17 cellular contexts compared by ENCODE assay signal in the genomic region with DNA sequence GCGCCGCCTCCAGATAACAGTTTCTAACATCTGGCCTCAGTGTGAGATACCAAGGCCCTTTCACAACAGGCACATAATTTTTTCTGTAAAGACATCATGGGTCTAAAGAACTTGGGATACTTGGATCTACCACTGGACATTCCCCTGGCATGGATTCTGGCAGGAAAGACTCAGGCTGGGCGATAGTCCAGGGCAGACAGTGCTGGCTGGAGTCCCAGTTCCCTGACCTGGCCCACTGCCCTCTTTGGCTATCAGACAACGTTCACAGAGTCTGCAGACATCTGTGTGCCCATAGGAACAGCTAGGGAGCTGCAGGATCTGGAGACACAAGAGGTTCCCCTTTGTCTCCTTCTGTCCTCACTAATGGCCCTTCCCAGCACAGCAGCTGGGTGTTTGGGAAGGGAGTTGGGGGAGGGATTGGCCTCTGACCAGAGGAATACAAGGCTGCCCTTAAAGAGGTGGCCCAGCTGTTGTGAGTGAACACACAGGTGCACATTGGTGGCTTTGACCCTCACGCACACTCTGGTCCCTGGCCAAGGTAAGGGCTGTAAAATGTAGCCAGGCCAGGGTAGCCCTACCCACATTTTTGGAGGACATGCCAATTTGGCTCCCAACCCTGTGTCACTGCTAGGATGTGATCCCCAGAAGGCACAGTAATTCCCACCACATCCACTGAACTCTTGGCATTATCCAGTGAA.
A peak's percentile ranks its signal among the peaks of the same experiment; 100 is the strongest.
DNase-seq lines count a peak whose midpoint lies in the region; ATAC-seq, FAIRE-seq and TF ChIP-seq lines count a peak whose summit lies in the region.
"Had no signal": no experiment of that assay in that cellular context is flagged by ENCODE, and none has a peak within 500 bp of the region (broad histone marks: within the 10 kb centered on the region; RNA-seq: fewer than 3 reads in every experiment).

No MANE protein-coding gene starts in this region.

- WGBS in adrenal gland, 4 donors = 31 to 58% (median 40%) methylated on average over 2 to 5 of the region's 5 CpGs
- 14 to 16% methylated on average over 5 of the region's 5 CpGs for WGBS in pancreas, 2 donors

- H3K4me3 ChIP-seq in adrenal gland (no peak overlapping the region), pancreas (no peak overlapping the region)
- H3K4me3 ChIP-seq: prostate gland, thoracic aorta had no signal

- H3K4me1 ChIP-seq in adrenal gland (replicated peaks in 1 of 2) = no peaks in the 10 kb centered on the region
- H3K4me1 ChIP-seq in pancreas = no peaks in the 10 kb centered on the region
- H3K4me1 ChIP-seq: prostate gland had no signal

- DNase-seq in AG20443 (ENCODE audit: low spot score) (peak; percentile 16), adrenal gland (peak; percentile 44 to 79 (median 60)), left cardiac atrium (peak; percentile 26), pancreas (peak; percentile 27 to 87 (median 75)), NOMO-1 (lab: John Stamatoyannopoulos, UW; ENCODE audit: unreplicated experiment in 2 of 2) (no peak), NCI-H2107 (lab: John Stamatoyannopoulos, UW) (no peak), NCI-H146 (lab: John Stamatoyannopoulos, UW) (no peak)
- DNase-seq: activated CD4-positive, CD25-positive, alpha-beta regulatory T cell treated with anti-CD3 and anti-CD28 coated beads, Interleukin-2, amount 50 U/mL, for 72 hours; activated naive CD4-positive, alpha-beta T cell treated with anti-CD3 and anti-CD28 coated beads, Interleukin-2, amount 50 U/mL, for 16 hours; glutamatergic neuron; kidney; NK-92 treated with Interleukin-12 subunit alpha and Interleukin-12 subunit beta, amount 100 ng/mL, for 24 hours; T-helper 2 cell had no signal

- no peak for TF ChIP-seq POLR2A in adrenal gland (IDR thresholded peaks at IDR 0.05)

- intact Hi-C loops in adrenal gland (cut with DNase I) = no loop called here
- intact Hi-C loops in left cardiac atrium (cut with DNase I) = no loop called here
- intact Hi-C loops in pancreas (cut with DNase I) = no loop called here

- H3K36me3 ChIP-seq in adrenal gland (replicated peaks in 1 of 2) (no peaks in the 10 kb centered on the region), pancreas (no peaks in the 10 kb centered on the region)
- H3K36me3 ChIP-seq: prostate gland, thoracic aorta had no signal

- H3K27me3 ChIP-seq in adrenal gland (peaks cover 24% of the 10 kb centered on the region), pancreas (no peaks in the 10 kb centered on the region)

- TF ChIP-seq CTCF in adrenal gland (IDR thresholded peaks at IDR 0.05) = no peak
- no peak for TF ChIP-seq CTCF in pancreas (IDR thresholded peaks at IDR 0.05)

- no peak for FAIRE-seq in pancreas (lab: Jason Lieb, UNC)
- FAIRE-seq: endothelial cell of umbilical vein, kidney had no signal

- ATAC-seq in left cardiac atrium (peak; percentile 90 to 92), pancreas (peak; percentile 85 to 94 (median 88)), HG02759 (IDR thresholded peaks at IDR 0.05; ENCODE audit: unreplicated experiment) (no peak)

- H3K9me3 ChIP-seq in adrenal gland (replicated peaks in 1 of 3) = no peaks in the 10 kb centered on the region
- no peaks in the 10 kb centered on the region for H3K9me3 ChIP-seq in pancreas
- H3K9me3 ChIP-seq: prostate gland, thoracic aorta had no signal

- H3K27ac ChIP-seq in adrenal gland (no peak overlapping the region), pancreas (no peak overlapping the region)
- H3K27ac ChIP-seq: prostate gland, thoracic aorta had no signal

Comparison
In these comparisons a context has a peak if more than half of its experiments do, and no peak if none do; other contexts are left out.
1. DNase-seq: peak in AG20443 (single experiment), adrenal gland (7 of 7), left cardiac atrium (single experiment) and pancreas (6 of 6); none in NOMO-1 (0 of 2), NCI-H2107 (single experiment) and NCI-H146 (single experiment).